ENCODE assay signal across 17 cellular contexts in genomic region chr3:154111365-154111764, GRCh38.
"Had no signal": no experiment of that assay in that cellular context is flagged by ENCODE, and none has a peak within 500 bp of the region (broad histone marks: within the 10 kb centered on the region; RNA-seq: fewer than 3 reads in every experiment).

No MANE protein-coding gene starts in this region.

- H3K9me3 ChIP-seq: left lung, mucosa of descending colon, spleen had no signal

- H3K27ac ChIP-seq: epithelial cell of prostate, foreskin keratinocyte, left lung, spleen had no signal

- H3K36me3 Mint-ChIP-seq: activated naive CD4-positive, alpha-beta T cell treated with anti-CD3 and anti-CD28 coated beads, Interleukin-2, amount 50 U/mL, for 24 hours; naive B cell; stimulated activated memory B cell treated with anti-CD40 and anti-IgM and Interleukin-4, amounts not matched to agents 10 μg/mL and 1 μg/mL and 100 μg/mL, for 72 hours; WTC11 had no signal

- H3K9me3 Mint-ChIP-seq: activated naive CD4-positive, alpha-beta T cell treated with anti-CD3 and anti-CD28 coated beads, Interleukin-2, amount 50 U/mL, for 24 hours; naive B cell; stimulated activated memory B cell treated with anti-CD40 and anti-IgM and Interleukin-4, amounts not matched to agents 10 μg/mL and 1 μg/mL and 100 μg/mL, for 72 hours; WTC11 had no signal

- H3K4me3 Mint-ChIP-seq: activated CD4-positive, alpha-beta T cell treated with anti-CD3 and anti-CD28 coated beads for 36 hours; activated naive CD4-positive, alpha-beta T cell treated with anti-CD3 and anti-CD28 coated beads, Interleukin-2, amount 50 U/mL, for 24 hours; naive B cell; stimulated activated memory B cell treated with anti-CD40 and anti-IgM and Interleukin-4, amounts not matched to agents 10 μg/mL and 1 μg/mL and 100 μg/mL, for 72 hours; WTC11 had no signal

- ATAC-seq: activated CD4-positive, alpha-beta T cell treated with anti-CD3 and anti-CD28 coated beads for 36 hours; foreskin keratinocyte; mucosa of descending colon; stimulated activated memory B cell treated with anti-CD40 and anti-IgM and Interleukin-4, amounts not matched to agents 10 μg/mL and 1 μg/mL and 100 μg/mL, for 72 hours; WTC11 had no signal

- H3K36me3 ChIP-seq: left lung, spleen had no signal

- H3K4me3 ChIP-seq: left lung, mucosa of descending colon, spleen had no signal

- H3K4me1 ChIP-seq: foreskin keratinocyte, left lung, spleen had no signal

- DNase-seq: activated CD4-positive, alpha-beta T cell treated with anti-CD3 and anti-CD28 coated beads for 36 hours; activated CD4-positive, alpha-beta T cell treated with anti-CD3 and anti-CD28 coated beads, Interleukin-2, amount 50 U/mL, for 48 hours; activated gamma-delta T cell; foreskin keratinocyte; glutamatergic neuron; hippocampal formation; left lung; mucosa of descending colon; naive B cell; spleen; stimulated activated CD4-positive, alpha-beta T cell treated with anti-CD3 and anti-CD28 coated beads, Interleukin-4, amount 100 ng/mL, for 4 hours; SW 1271; T-helper 2 cell had no signal

- H3K27ac Mint-ChIP-seq: activated CD4-positive, alpha-beta T cell treated with anti-CD3 and anti-CD28 coated beads for 36 hours; activated naive CD4-positive, alpha-beta T cell treated with anti-CD3 and anti-CD28 coated beads, Interleukin-2, amount 50 U/mL, for 24 hours; naive B cell; stimulated activated memory B cell treated with anti-CD40 and anti-IgM and Interleukin-4, amounts not matched to agents 10 μg/mL and 1 μg/mL and 100 μg/mL, for 72 hours; WTC11 had no signal

- H3K27me3 Mint-ChIP-seq: stimulated activated memory B cell treated with anti-CD40 and anti-IgM and Interleukin-4, amounts not matched to agents 10 μg/mL and 1 μg/mL and 100 μg/mL, for 72 hours had no signal

- H3K4me1 Mint-ChIP-seq: activated CD4-positive, alpha-beta T cell treated with anti-CD3 and anti-CD28 coated beads for 36 hours; activated naive CD4-positive, alpha-beta T cell treated with anti-CD3 and anti-CD28 coated beads, Interleukin-2, amount 50 U/mL, for 24 hours; naive B cell; stimulated activated memory B cell treated with anti-CD40 and anti-IgM and Interleukin-4, amounts not matched to agents 10 μg/mL and 1 μg/mL and 100 μg/mL, for 72 hours had no signal

- H3K27me3 ChIP-seq: left lung had no signal
